Comparison of ENCODE assay signal across 1 cellular context in genomic region chr11:83583953-83584352, GRCh38.
TF ChIP-seq lines count a peak whose summit lies in the region.

No MANE protein-coding gene starts in this region.

TF ChIP-seq in SK-N-SH, 30 proteins besides CTCF, POLR2A, EP300 and RAD21 (continued from another document):
- TF ChIP-seq, protein P1, sequence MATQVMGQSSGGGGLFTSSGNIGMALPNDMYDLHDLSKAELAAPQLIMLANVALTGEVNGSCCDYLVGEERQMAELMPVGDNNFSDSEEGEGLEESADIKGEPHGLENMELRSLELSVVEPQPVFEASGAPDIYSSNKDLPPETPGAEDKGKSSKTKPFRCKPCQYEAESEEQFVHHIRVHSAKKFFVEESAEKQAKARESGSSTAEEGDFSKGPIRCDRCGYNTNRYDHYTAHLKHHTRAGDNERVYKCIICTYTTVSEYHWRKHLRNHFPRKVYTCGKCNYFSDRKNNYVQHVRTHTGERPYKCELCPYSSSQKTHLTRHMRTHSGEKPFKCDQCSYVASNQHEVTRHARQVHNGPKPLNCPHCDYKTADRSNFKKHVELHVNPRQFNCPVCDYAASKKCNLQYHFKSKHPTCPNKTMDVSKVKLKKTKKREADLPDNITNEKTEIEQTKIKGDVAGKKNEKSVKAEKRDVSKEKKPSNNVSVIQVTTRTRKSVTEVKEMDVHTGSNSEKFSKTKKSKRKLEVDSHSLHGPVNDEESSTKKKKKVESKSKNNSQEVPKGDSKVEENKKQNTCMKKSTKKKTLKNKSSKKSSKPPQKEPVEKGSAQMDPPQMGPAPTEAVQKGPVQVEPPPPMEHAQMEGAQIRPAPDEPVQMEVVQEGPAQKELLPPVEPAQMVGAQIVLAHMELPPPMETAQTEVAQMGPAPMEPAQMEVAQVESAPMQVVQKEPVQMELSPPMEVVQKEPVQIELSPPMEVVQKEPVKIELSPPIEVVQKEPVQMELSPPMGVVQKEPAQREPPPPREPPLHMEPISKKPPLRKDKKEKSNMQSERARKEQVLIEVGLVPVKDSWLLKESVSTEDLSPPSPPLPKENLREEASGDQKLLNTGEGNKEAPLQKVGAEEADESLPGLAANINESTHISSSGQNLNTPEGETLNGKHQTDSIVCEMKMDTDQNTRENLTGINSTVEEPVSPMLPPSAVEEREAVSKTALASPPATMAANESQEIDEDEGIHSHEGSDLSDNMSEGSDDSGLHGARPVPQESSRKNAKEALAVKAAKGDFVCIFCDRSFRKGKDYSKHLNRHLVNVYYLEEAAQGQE (IDR thresholded peaks at IDR 0.05; ENCODE audit: low read depth, low read length), result no peak
- no peak for TF ChIP-seq RFX5 (IDR thresholded peaks at IDR 0.05; ENCODE audit: low read length)
- TF ChIP-seq CHD2 (IDR thresholded peaks at IDR 0.05; ENCODE audit: low read length, partially characterized antibody), result no peak
- TF ChIP-seq JUND (IDR thresholded peaks at IDR 0.05), result peak; percentile 72
